ENCODE assay signal across 8 cellular contexts in genomic region chr12:22624573-22624907, GRCh38.
DNase-seq lines count a peak whose midpoint lies in the region; ATAC-seq and TF ChIP-seq lines count a peak whose summit lies in the region.

No MANE protein-coding gene starts in this region.

- H3K27me3 ChIP-seq in ACC112 (ENCODE audit: insufficient read depth, low read length) (0 out of 2 replicates have a peak, but pooled peaks cover 3% of the 10 kb centered on the region), parathyroid adenoma (ENCODE audit: control insufficient read depth, insufficient read depth, low read length) (no peaks in the 10 kb centered on the region)

- H3K4me1 ChIP-seq in ACC112 (ENCODE audit: control insufficient read depth, insufficient read depth, low read length, unreplicated experiment) (peaks cover 21% of the 10 kb centered on the region), parathyroid adenoma (no peaks in the 10 kb centered on the region)

- H3K4me2 ChIP-seq in parathyroid adenoma (ENCODE audit: low read length): peak overlapping the region; percentile 67

- H3K79me2 ChIP-seq in ACC112 (ENCODE audit: control insufficient read depth, insufficient read depth, low read length, unreplicated experiment): peaks cover 45% of the 10 kb centered on the region
- peaks cover 7% of the 10 kb centered on the region for H3K79me2 ChIP-seq in parathyroid adenoma

- H3K4me3 ChIP-seq in ACC112 (ENCODE audit: low read depth, low read length) (peak overlapping the region; percentile 92), fibroblast of mammary gland (ENCODE audit: control insufficient read depth, low read depth, low read length) (peak overlapping the region; percentile 54), parathyroid adenoma (ENCODE audit: low read depth, low read length) (peak overlapping the region; percentile 68)

- TF ChIP-seq CTCF in fibroblast of mammary gland (conservative IDR thresholded peaks at IDR 0.05; ENCODE audit: control insufficient read depth, insufficient read depth, low read depth, low read length) (no peak), parathyroid adenoma (IDR thresholded peaks at IDR 0.05) (no peak), GM10266 (IDR thresholded peaks at IDR 0.05; ENCODE audit: control insufficient read depth, insufficient read depth, low read depth, missing control alignments) (no peak)

- no peaks in the 10 kb centered on the region for H3K9me3 ChIP-seq in parathyroid adenoma (ENCODE audit: control insufficient read depth, low read length)

- DNase-seq in fibroblast of mammary gland (ENCODE audit: low read depth): no peak
- no peak for DNase-seq in GM10266 (ENCODE audit: extremely low spot score)
- DNase-seq in activated CD4-positive, CD25-positive, alpha-beta regulatory T cell (lab: John Stamatoyannopoulos, UW): no peak
- no peak for DNase-seq in NCI-H1105 (lab: John Stamatoyannopoulos, UW)

- H2AFZ ChIP-seq in ACC112 (ENCODE audit: low read length, unreplicated experiment) (peak overlapping the region; percentile 88), parathyroid adenoma (peak overlapping the region; percentile 99)

- H3K36me3 ChIP-seq in ACC112 (ENCODE audit: insufficient read depth, low read length) (no peaks in the 10 kb centered on the region), parathyroid adenoma (ENCODE audit: control insufficient read depth, insufficient read depth, low read length) (no peaks in the 10 kb centered on the region)

- H3K27ac ChIP-seq in ACC112 (ENCODE audit: low read depth, low read length) (peak overlapping the region; percentile 74), parathyroid adenoma (peak overlapping the region; percentile 90)

- no peak overlapping the region for H3K9ac ChIP-seq in parathyroid adenoma

- ATAC-seq in GM21515 (IDR thresholded peaks at IDR 0.05; ENCODE audit: unreplicated experiment): peak; percentile 1
- peak; percentile 10 for ATAC-seq in SK-N-SH treated with all-trans-retinoic acid at 6 μM for 48 hours

TF ChIP-seq in SK-N-SH treated with all-trans-retinoic acid at 6 μM for 48 hours, 23 proteins besides CTCF, POLR2A, EP300 and RAD21:
- TF ChIP-seq OSR1 (CRISPR knock-in tag; IDR thresholded peaks at IDR 0.05): no peak
- no peak for TF ChIP-seq CREB5 (CRISPR knock-in tag; IDR thresholded peaks at IDR 0.05; ENCODE audit: low read depth)
- TF ChIP-seq PPARA (CRISPR knock-in tag; IDR thresholded peaks at IDR 0.05; ENCODE audit: borderline replicate concordance): no peak
- TF ChIP-seq ZNF8 (CRISPR knock-in tag; IDR thresholded peaks at IDR 0.05): no peak
- TF ChIP-seq TOX (CRISPR knock-in tag; IDR thresholded peaks at IDR 0.05; ENCODE audit: borderline replicate concordance): no peak
- no peak for TF ChIP-seq ZC3H10 (CRISPR knock-in tag; IDR thresholded peaks at IDR 0.05)
- TF ChIP-seq PATZ1 (CRISPR knock-in tag; IDR thresholded peaks at IDR 0.05; ENCODE audit: borderline replicate concordance): no peak
- TF ChIP-seq ESRRG (CRISPR knock-in tag; IDR thresholded peaks at IDR 0.05): no peak
- no peak for TF ChIP-seq ZNF70 (CRISPR knock-in tag; IDR thresholded peaks at IDR 0.05)
- TF ChIP-seq SNAI2 (CRISPR knock-in tag; IDR thresholded peaks at IDR 0.05): no peak
- TF ChIP-seq ZFP3 (CRISPR knock-in tag; IDR thresholded peaks at IDR 0.05): no peak
- no peak for TF ChIP-seq CSRNP3 (CRISPR knock-in tag; IDR thresholded peaks at IDR 0.05)
- TF ChIP-seq ISL1 (CRISPR knock-in tag; IDR thresholded peaks at IDR 0.05): no peak
- no peak for TF ChIP-seq TSHZ2 (CRISPR knock-in tag; IDR thresholded peaks at IDR 0.05)
- TF ChIP-seq ZNF565 (CRISPR knock-in tag; conservative IDR thresholded peaks at IDR 0.05; ENCODE audit: low read depth): no peak
- TF ChIP-seq POU6F1 (CRISPR knock-in tag; IDR thresholded peaks at IDR 0.05; ENCODE audit: borderline replicate concordance, low read depth): no peak
- TF ChIP-seq ZFP30 (CRISPR knock-in tag; IDR thresholded peaks at IDR 0.05): no peak
- TF ChIP-seq CSDC2 (CRISPR knock-in tag; IDR thresholded peaks at IDR 0.05): no peak
- no peak for TF ChIP-seq BACH2 (CRISPR knock-in tag; IDR thresholded peaks at IDR 0.05; ENCODE audit: borderline replicate concordance)
